ENCODE assay signal across 9 cellular contexts in the genomic region with DNA sequence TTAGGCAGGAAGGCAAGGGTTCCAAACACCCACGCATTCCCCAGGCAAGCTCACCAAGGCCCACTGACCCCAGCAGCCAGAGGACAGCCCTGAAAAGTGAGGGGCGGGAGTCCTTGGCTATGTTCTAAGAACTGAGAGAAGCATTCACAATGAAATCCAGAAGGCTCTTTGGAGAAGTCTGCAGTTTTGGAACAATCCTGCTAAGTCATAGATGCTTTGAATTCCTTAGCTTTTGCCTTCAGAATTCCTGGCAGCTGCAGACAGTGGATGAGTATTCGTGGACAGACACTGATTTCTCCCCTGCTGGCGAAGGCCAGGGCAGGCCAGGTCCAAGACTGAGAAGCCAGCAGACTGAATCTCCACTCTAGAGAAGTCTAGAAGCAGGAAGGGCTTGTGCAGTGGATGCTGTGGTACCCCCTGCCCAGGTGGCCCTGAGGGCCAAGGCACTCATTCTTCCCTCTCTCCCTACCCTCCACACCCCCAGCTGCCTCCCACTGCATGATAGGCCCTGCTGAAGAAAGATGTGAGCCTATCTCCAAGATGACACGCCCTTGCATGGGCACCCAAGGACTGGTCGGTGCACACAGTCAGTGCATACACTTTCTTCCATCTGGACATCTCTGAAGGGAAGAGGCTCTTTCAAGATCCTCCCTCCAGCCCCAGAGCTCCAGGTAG.
A peak's percentile ranks its signal among the peaks of the same experiment; 100 is the strongest.
DNase-seq lines count a peak whose midpoint lies in the region; ATAC-seq and TF ChIP-seq lines count a peak whose summit lies in the region.
"Had no signal": no experiment of that assay in that cellular context is flagged by ENCODE, and none has a peak within 500 bp of the region (broad histone marks: within the 10 kb centered on the region; RNA-seq: fewer than 3 reads in every experiment).

No MANE protein-coding gene starts in this region.

- no peak overlapping the region for H3K4me2 ChIP-seq in OCI-LY7 (ENCODE audit: low read length)

- H3K27me3 ChIP-seq in adrenal gland (no peaks in the 10 kb centered on the region), ovary (no peaks in the 10 kb centered on the region)

- peak overlapping the region in 2 of 5 donors; percentile 38 to 55 for H3K27ac ChIP-seq in adrenal gland
- no peak overlapping the region for H3K27ac ChIP-seq in ovary
- H3K27ac ChIP-seq in OCI-LY7 (ENCODE audit: low read depth, low read length, poor library complexity, severe bottlenecking), result no peak overlapping the region
- H3K27ac ChIP-seq: VCaP had no signal

- no peak for TF ChIP-seq EP300 in ovary (IDR thresholded peaks at IDR 0.05)

- H2AFZ ChIP-seq in OCI-LY7 (ENCODE audit: low read length), result no peak overlapping the region

- intact Hi-C loops in adrenal gland (cut with DNase I), result no loop called here
- intact Hi-C loops in Right ventricle myocardium superior (cut with DNase I), result no loop called here
- intact Hi-C loops in ovary (cut with DNase I), result no loop called here
- intact Hi-C loops in OCI-LY7 (cut with micrococcal nuclease; ENCODE audit: unreplicated experiment), result no loop called here

- H3K9me3 ChIP-seq in adrenal gland (replicated peaks in 1 of 3), result no peaks in the 10 kb centered on the region
- no peaks in the 10 kb centered on the region for H3K9me3 ChIP-seq in ovary
- no peaks in the 10 kb centered on the region for H3K9me3 ChIP-seq in OCI-LY7 (ENCODE audit: low read length)

- H3K36me3 ChIP-seq in adrenal gland (replicated peaks in 1 of 2) (no peaks in the 10 kb centered on the region), ovary (no peaks in the 10 kb centered on the region), OCI-LY7 (ENCODE audit: insufficient read depth, low read length) (no peaks in the 10 kb centered on the region)

- POLR2A ChIA-PET in OCI-LY7 (lab: Charles Lee), result no interaction called here

- H3K4me1 ChIP-seq in adrenal gland (replicated peaks in 1 of 2), result peaks cover 0 to 7% of the 10 kb centered on the region in 2 donors
- H3K4me1 ChIP-seq in ovary (ENCODE audit: insufficient read depth), result peaks cover 15% of the 10 kb centered on the region
- no peaks in the 10 kb centered on the region for H3K4me1 ChIP-seq in OCI-LY7 (ENCODE audit: insufficient read depth, low read length, poor library complexity, severe bottlenecking)

- peak; percentile 34 for ATAC-seq in Right ventricle myocardium superior (ENCODE audit: poor library complexity)

- BruUV-seq in OCI-LY7 (replicated peaks; lab: Mats Ljungman, UMichigan), result no TSS peak

- TF ChIP-seq POLR2A in adrenal gland (IDR thresholded peaks at IDR 0.05), result no peak
- no peak for TF ChIP-seq POLR2A in ovary (IDR thresholded peaks at IDR 0.05)

- no peak overlapping the region for H3K4me3 ChIP-seq in adrenal gland
- no peak overlapping the region for H3K4me3 ChIP-seq in ovary
- no peak overlapping the region for H3K4me3 ChIP-seq in OCI-LY7 (ENCODE audit: low read depth, low read length, poor library complexity, severe bottlenecking)

- no peaks in the 10 kb centered on the region for H4K20me1 ChIP-seq in OCI-LY7 (ENCODE audit: insufficient read depth, low read length)

- H3K9me2 ChIP-seq in OCI-LY7 (ENCODE audit: insufficient read depth, low read length), result no peaks in the 10 kb centered on the region

- DNase-seq in EH (ENCODE audit: low read depth) (peak; percentile 96), adrenal gland (peak in 5 of 7 donors; percentile 24 to 59 (median 41)), Right ventricle myocardium superior (no peak), ovary (peak in 3 of 5 donors; percentile 45 to 53 (median 45)), Ammon's horn (ENCODE audit: low spot score) (no peak), OCI-LY7 (ENCODE audit: low spot score) (no peak), RPMI8226 (no peak)
- DNase-seq in activated CD4-positive, alpha-beta T cell treated with anti-CD3 and anti-CD28 coated beads, Interleukin-2, amount 50 U/mL, for 1 hour, result no peak

- WGBS in adrenal gland, 4 donors, result 54 to 69% (median 67%) methylated on average over 4 to 6 of the region's 6 CpGs
- 23 to 31% (median 25%) methylated on average over 6 of the region's 6 CpGs for WGBS in ovary, 3 donors

- H3K79me2 ChIP-seq in OCI-LY7 (ENCODE audit: insufficient read depth, low read depth, low read length), result no peaks in the 10 kb centered on the region

- TF ChIP-seq CTCF in adrenal gland (IDR thresholded peaks at IDR 0.05) (peak in 4 of 6 experiments; percentile 26 to 39 (median 30)), ovary (IDR thresholded peaks at IDR 0.05) (no peak), OCI-LY7 (conservative IDR thresholded peaks at IDR 0.05; ENCODE audit: low read length) (no peak)

- CTCF ChIA-PET in OCI-LY7 (lab: Charles Lee; ENCODE audit: unreplicated experiment), result interaction anchor here (0.5 kb wide), 1 partner anchor 675 kb away, joined by 3 read pairs; no protein-coding TSS in a partner anchor

Comparison
In these comparisons a context has a peak if more than half of its experiments do, and no peak if none do; other contexts are left out.
1. DNase-seq: peak in EH (single experiment), adrenal gland (5 of 7) and ovary (3 of 5); none in Right ventricle myocardium superior (single experiment), Ammon's horn (single experiment), OCI-LY7 (single experiment), RPMI8226 (single experiment) and activated CD4-positive, alpha-beta T cell treated with anti-CD3 and anti-CD28 coated beads, Interleukin-2, amount 50 U/mL, for 1 hour (single experiment).
2. CTCF ChIP-seq: peak in adrenal gland (4 of 6); none in ovary (0 of 3) and OCI-LY7 (single experiment).